In the genomic region with DNA sequence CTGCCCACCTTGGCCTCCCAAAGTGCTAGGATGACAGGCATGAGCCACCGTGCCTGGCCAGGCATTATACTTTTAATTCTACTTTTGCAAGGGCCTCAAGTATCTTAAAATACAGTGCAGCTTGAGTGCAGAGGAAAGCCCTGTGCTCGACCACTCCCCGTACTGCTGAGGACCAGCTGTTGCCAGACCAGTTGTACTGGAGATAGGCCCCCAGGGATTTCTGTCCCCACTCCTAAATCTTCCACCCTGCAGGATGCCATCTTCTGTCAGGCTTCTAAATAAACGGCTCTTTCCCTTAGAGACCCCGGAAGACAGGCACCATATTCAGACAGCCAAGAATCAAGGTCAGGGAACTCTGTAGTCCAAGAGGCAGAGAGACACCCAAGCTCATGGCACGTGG, we compare ENCODE assay signal across 24 cellular contexts.
"Had no signal": no experiment of that assay in that cellular context is flagged by ENCODE, and none has a peak within 500 bp of the region (broad histone marks: within the 10 kb centered on the region; RNA-seq: fewer than 3 reads in every experiment).

No MANE protein-coding gene starts in this region.

- H3K4me1 Mint-ChIP-seq: neural crest cell; stimulated activated effector memory CD8-positive, alpha-beta T cell treated with anti-CD3 and anti-CD28 coated beads, Interleukin-12 subunit alpha, Interleukin-12 subunit beta, amount 100 ng/mL, for 72 hours had no signal

- H3K27me3 Mint-ChIP-seq: activated CD8-positive, alpha-beta T cell treated with anti-CD3 and anti-CD28 coated beads for 36 hours; activated naive CD8-positive, alpha-beta T cell treated with anti-CD3 and anti-CD28 coated beads for 36 hours; naive thymus-derived CD4-positive, alpha-beta T cell had no signal

- H3K4me3 Mint-ChIP-seq: activated CD8-positive, alpha-beta T cell treated with anti-CD3 and anti-CD28 coated beads for 36 hours; activated naive CD8-positive, alpha-beta T cell treated with anti-CD3 and anti-CD28 coated beads for 36 hours; naive thymus-derived CD4-positive, alpha-beta T cell; neural crest cell; stimulated activated effector memory CD8-positive, alpha-beta T cell treated with anti-CD3 and anti-CD28 coated beads, Interleukin-12 subunit alpha, Interleukin-12 subunit beta, amount 100 ng/mL, for 72 hours had no signal

- DNase-seq: activated CD4-positive, alpha-beta T cell treated with anti-CD3 and anti-CD28 coated beads, Interleukin-2, amount 50 U/mL, for 1 hour; activated CD8-positive, alpha-beta T cell treated with anti-CD3 and anti-CD28 coated beads for 36 hours; activated naive CD4-positive, alpha-beta T cell; activated naive CD8-positive, alpha-beta T cell treated with anti-CD3 and anti-CD28 coated beads for 36 hours; aorta; body of pancreas; dermis blood vessel endothelial cell; effector CD4-positive, alpha-beta T cell; left cardiac atrium; left ventricle myocardium superior; naive thymus-derived CD4-positive, alpha-beta T cell; nucleus accumbens; pancreas; retina; small intestine; stimulated activated CD4-positive, alpha-beta T cell treated with anti-CD3 and anti-CD28 coated beads, Interleukin-4, amount 100 ng/mL, for 24 hours; stomach; T-helper 1 cell; thyroid gland; upper lobe of right lung had no signal

- H3K27ac Mint-ChIP-seq: activated naive CD8-positive, alpha-beta T cell treated with anti-CD3 and anti-CD28 coated beads for 36 hours had no signal

- H3K9me3 Mint-ChIP-seq: activated CD8-positive, alpha-beta T cell treated with anti-CD3 and anti-CD28 coated beads for 36 hours; activated naive CD8-positive, alpha-beta T cell treated with anti-CD3 and anti-CD28 coated beads for 36 hours; naive thymus-derived CD4-positive, alpha-beta T cell; neural crest cell; stimulated activated effector memory CD8-positive, alpha-beta T cell treated with anti-CD3 and anti-CD28 coated beads, Interleukin-12 subunit alpha, Interleukin-12 subunit beta, amount 100 ng/mL, for 72 hours had no signal

- ATAC-seq: activated CD4-positive, CD25-positive, alpha-beta regulatory T cell treated with anti-CD3 and anti-CD28 coated beads, Interleukin-2, amount 50 U/mL, for 24 hours; activated CD8-positive, alpha-beta T cell treated with anti-CD3 and anti-CD28 coated beads for 36 hours; body of pancreas; left cardiac atrium; left ventricle myocardium superior; naive thymus-derived CD4-positive, alpha-beta T cell; pancreas; sciatic nerve; stimulated activated effector memory CD8-positive, alpha-beta T cell treated with anti-CD3 and anti-CD28 coated beads, Interleukin-12 subunit alpha, Interleukin-12 subunit beta, amount 100 ng/mL, for 72 hours; upper lobe of right lung had no signal
